ENCODE assay signal across 12 cellular contexts in genomic region chr6:36314221-36315014, GRCh38. TPM values are rescaled to one million over a fixed set of nuclear protein-coding genes. Genes with fewer than 3 reads are reported as not detected.
DNase-seq lines count a peak whose midpoint lies in the region; ATAC-seq and TF ChIP-seq lines count a peak whose summit lies in the region.
"Had no signal": no experiment of that assay in that cellular context is flagged by ENCODE, and none has a peak within 500 bp of the region (broad histone marks: within the 10 kb centered on the region; RNA-seq: fewer than 3 reads in every experiment).

No MANE protein-coding gene starts in this region.

- H3K36me3 Mint-ChIP-seq in Caco-2 (ENCODE audit: insufficient read depth, unreplicated experiment), result no peaks in the 10 kb centered on the region

- CTCF ChIA-PET in Caco-2 (lab: Charles Lee), result interaction anchor here (0.9 to 1.0 kb wide), 2 partner anchors 12 to 52 kb away, joined by 3 to 4 read pairs; no protein-coding TSS in a partner anchor
- CTCF ChIA-PET in PC-3 (lab: Charles Lee), result interaction anchor here (0.6 kb wide), 1 partner anchor 150 kb away, joined by 4 read pairs; no protein-coding TSS in a partner anchor

- BruUV-seq in Caco-2 (replicated peaks; lab: Mats Ljungman, UMichigan) (no TSS peak), PC-3 (replicated peaks; lab: Mats Ljungman, UMichigan) (no TSS peak)

- no peak overlapping the region for H2AFZ ChIP-seq in PC-3 (ENCODE audit: low read length)

- POLR2A ChIA-PET in Caco-2 (lab: Charles Lee) (interaction anchor here (0.6 kb wide), 1 partner anchor 37 kb away, joined by 3 read pairs; no protein-coding TSS in a partner anchor), PC-3 (lab: Charles Lee; ENCODE audit: unreplicated experiment) (no interaction called here)

- peaks cover 7% of the 10 kb centered on the region for H3K4me1 Mint-ChIP-seq in Caco-2 (ENCODE audit: low read depth, unreplicated experiment)

- H3K36me3 ChIP-seq in Caco-2 (ENCODE audit: control insufficient read depth, insufficient read depth, low read length), result no peaks in the 10 kb centered on the region
- H3K36me3 ChIP-seq in PC-3 (ENCODE audit: low read depth, low read length), result no peaks in the 10 kb centered on the region
- H3K36me3 ChIP-seq in uterus, result no peaks in the 10 kb centered on the region

- H3K27ac Mint-ChIP-seq in Caco-2 (ENCODE audit: unreplicated experiment), result peak overlapping the region; percentile 86

- no peak overlapping the region for H3K27ac ChIP-seq in PC-3 (ENCODE audit: low read length)
- H3K27ac ChIP-seq in uterus, result no peak overlapping the region
- H3K27ac ChIP-seq: C4-2B had no signal

- H3K27me3 Mint-ChIP-seq in Caco-2 (ENCODE audit: insufficient read depth, unreplicated experiment), result no peaks in the 10 kb centered on the region

- H3K9ac ChIP-seq in PC-3 (ENCODE audit: low read length), result no peak overlapping the region

- no peaks in the 10 kb centered on the region for H3F3A ChIP-seq in PC-3 (ENCODE audit: low read length, unreplicated experiment)

- no peak for TF ChIP-seq CTCF in Caco-2 (IDR thresholded peaks at IDR 0.05; ENCODE audit: insufficient read depth in 1 of 2, low read depth in 1 of 2, low read length in 1 of 2, severe bottlenecking in 1 of 2, unreplicated experiment in 1 of 2)
- TF ChIP-seq CTCF in PC-3 (conservative IDR thresholded peaks at IDR 0.05; ENCODE audit: low read depth, low read length), result no peak
- no peak for TF ChIP-seq CTCF in uterus (IDR thresholded peaks at IDR 0.05)

- H3K4me1 ChIP-seq in Caco-2 (peaks cover 22% of the 10 kb centered on the region), PC-3 (ENCODE audit: insufficient read depth, low read length) (no peaks in the 10 kb centered on the region), uterus (no peaks in the 10 kb centered on the region)

- peak overlapping the region; percentile 66 for H3K4me3 Mint-ChIP-seq in Caco-2 (ENCODE audit: unreplicated experiment)
- H3K4me3 Mint-ChIP-seq: neural crest cell had no signal

- no peaks in the 10 kb centered on the region for H3K9me3 Mint-ChIP-seq in Caco-2 (ENCODE audit: unreplicated experiment)
- H3K9me3 Mint-ChIP-seq: neural crest cell had no signal

- no peak for TF ChIP-seq POLR2A in uterus (IDR thresholded peaks at IDR 0.05)

- no peak overlapping the region for H3K4me2 ChIP-seq in PC-3 (ENCODE audit: low read length)

- H4K20me1 ChIP-seq in PC-3 (ENCODE audit: low read length), result no peaks in the 10 kb centered on the region

- no peaks in the 10 kb centered on the region for H3K79me2 ChIP-seq in PC-3 (ENCODE audit: low read length)

- H3K4me3 ChIP-seq in Caco-2 (ENCODE audit: low read depth, low read length) (no peak overlapping the region), PC-3 (ENCODE audit: low read length) (no peak overlapping the region), uterus (no peak overlapping the region)

- intact Hi-C loops in Caco-2 (cut with micrococcal nuclease; ENCODE audit: unreplicated experiment) (no loop called here), PC-3 (cut with micrococcal nuclease) (no loop called here), uterus (cut with DNase I; ENCODE audit: low total_unique reads) (no loop called here)

- ATAC-seq in PC-3 (no peak), GM18520 (IDR thresholded peaks at IDR 0.05; ENCODE audit: unreplicated experiment) (no peak)

- H3K27me3 ChIP-seq in Caco-2 (replicated peaks; ENCODE audit: control insufficient read depth, insufficient read depth, low read length) (no peaks in the 10 kb centered on the region), PC-3 (ENCODE audit: low read length) (peaks cover 34% of the 10 kb centered on the region; the same call in 1 of the 2 replicates), uterus (no peaks in the 10 kb centered on the region)

- H3K9me2 ChIP-seq in PC-3 (replicated peaks; ENCODE audit: low read length), result no peaks in the 10 kb centered on the region

- H3K9me3 ChIP-seq in Caco-2 (no peaks in the 10 kb centered on the region), PC-3 (ENCODE audit: low read length) (no peaks in the 10 kb centered on the region), uterus (no peaks in the 10 kb centered on the region)

- peak; percentile 49 to 63 for DNase-seq in Caco-2
- DNase-seq in HT-29 (ENCODE audit: low spot score), result peak; percentile 75
- peak; percentile 10 for DNase-seq in PC-3
- peak; percentile 62 for DNase-seq in iris pigment epithelial cell (ENCODE audit: low read depth)
- DNase-seq in mesenteric fat pad (ENCODE audit: low spot score), result no peak
- DNase-seq in uterus, result no peak
- no peak for DNase-seq in cerebellar nuclear complex (lab: John Stamatoyannopoulos, UW)
- DNase-seq: activated CD4-positive, alpha-beta T cell treated with anti-CD3 and anti-CD28 coated beads, Interleukin-2, amount 50 U/mL, for 48 hours; NCI-H2107 had no signal

RNA-seq across cellular contexts. Expression of gene BNIP5, which starts 22.3 kb away (rescaled TPM):
- total RNA-seq in Caco-2 (2022) (0.50 and 0.53 TPM in 2 replicates), PC-3 (2014; rRNA removed) (not detected in 2 replicates), mesenteric fat pad (not detected), uterus (not detected)
- total RNA-seq in HT-29 (2014; rRNA removed; shearing (Covaris generic)), result 3.6 and 4.6 TPM in 2 replicates
- total RNA-seq: neural crest cell had no signal

RNA-seq across cellular contexts. Expression of gene PNPLA1, which starts 44.6 kb away (rescaled TPM):
- 0.19 and 0.25 TPM in 2 replicates for total RNA-seq in Caco-2 (2022)
- total RNA-seq in HT-29 (2014; rRNA removed; shearing (Covaris generic)), result 0.23 and 0.38 TPM in 2 replicates
- 0.29 TPM in 1 of 2 replicates, not detected in the other for total RNA-seq in PC-3 (2014; rRNA removed)
- total RNA-seq in mesenteric fat pad, result 0.32 TPM
- total RNA-seq in uterus, result not detected
- total RNA-seq: neural crest cell had no signal

Comparison
In these comparisons a context has a peak if more than half of its experiments do, and no peak if none do; other contexts are left out.
1. DNase-seq: peak in Caco-2 (2 of 2), HT-29 (single experiment), PC-3 (single experiment) and iris pigment epithelial cell (single experiment); none in mesenteric fat pad (single experiment), uterus (0 of 2) and cerebellar nuclear complex (0 of 2).